Comparison of ENCODE assay signal across 18 cellular contexts in genomic region chr7:134153493-134154093, GRCh38. TPM values are rescaled to one million over a fixed set of nuclear protein-coding genes. Genes with fewer than 3 reads are reported as not detected.
DNase-seq lines count a peak whose midpoint lies in the region; TF ChIP-seq lines count a peak whose summit lies in the region.
"Had no signal": no experiment of that assay in that cellular context is flagged by ENCODE, and none has a peak within 500 bp of the region (broad histone marks: within the 10 kb centered on the region; RNA-seq: fewer than 3 reads in every experiment).

No MANE protein-coding gene starts in this region.

- H3K36me3 ChIP-seq in HUES64 (ENCODE audit: insufficient read depth, low read length), result no peaks in the 10 kb centered on the region
- no peaks in the 10 kb centered on the region for H3K36me3 ChIP-seq in trophoblast cell (ENCODE audit: control insufficient read depth in 1 of 2, insufficient read depth in 2 of 2, low read length in 2 of 2)
- H3K36me3 ChIP-seq in SJCRH30, result no peaks in the 10 kb centered on the region

- H3K9me3 ChIP-seq in HUES64 (ENCODE audit: insufficient read depth, low read depth, low read length) (0 out of 2 replicates have a peak, but pooled peaks cover 3% of the 10 kb centered on the region), trophoblast cell (ENCODE audit: insufficient read depth, low read depth, low read length) (no peaks in the 10 kb centered on the region), SJCRH30 (replicated peaks) (no peaks in the 10 kb centered on the region)

- no peak overlapping the region for H2AK5ac ChIP-seq in trophoblast cell (ENCODE audit: low read length)

- no peak overlapping the region for H3K4me3 ChIP-seq in HUES64 (ENCODE audit: low read length)
- no peak overlapping the region for H3K4me3 ChIP-seq in fibroblast of villous mesenchyme (ENCODE audit: low read depth, low read length)
- H3K4me3 ChIP-seq in trophoblast cell (ENCODE audit: low read depth, low read length), result no peak overlapping the region
- no peak overlapping the region for H3K4me3 ChIP-seq in SJCRH30

- no peak for TF ChIP-seq CTCF in fibroblast of villous mesenchyme (IDR thresholded peaks at IDR 0.05; ENCODE audit: insufficient read depth, low read depth, low read length)

- H2BK120ac ChIP-seq in trophoblast cell (ENCODE audit: insufficient read depth, low read length, poor library complexity), result no peak overlapping the region

- H3K4me1 ChIP-seq in HUES64 (ENCODE audit: insufficient read depth, low read length) (peaks cover 39% of the 10 kb centered on the region), trophoblast cell (ENCODE audit: control insufficient read depth in 1 of 2, insufficient read depth in 2 of 2, low read length in 2 of 2) (no peaks in the 10 kb centered on the region), SJCRH30 (no peaks in the 10 kb centered on the region)

- peak overlapping the region; percentile 34 for H3K27ac ChIP-seq in HUES64 (ENCODE audit: low read depth, low read length)
- H3K27ac ChIP-seq in trophoblast cell (ENCODE audit: low read depth, low read length), result no peak overlapping the region
- H3K27ac ChIP-seq in SJCRH30, result no peak overlapping the region
- H3K27ac ChIP-seq: HL-60, RWPE1 had no signal

- no peaks in the 10 kb centered on the region for H3K79me2 ChIP-seq in trophoblast cell (ENCODE audit: control insufficient read depth, insufficient read depth, low read length, poor library complexity)

- H2BK5ac ChIP-seq in trophoblast cell (ENCODE audit: low read depth, low read length, poor library complexity), result no peak overlapping the region

- H4K91ac ChIP-seq in trophoblast cell (ENCODE audit: low read depth, low read length), result no peak overlapping the region

- no peak overlapping the region for H3K14ac ChIP-seq in trophoblast cell (ENCODE audit: low read length)

- no peak overlapping the region for H4K8ac ChIP-seq in trophoblast cell (ENCODE audit: low read depth, low read length)

- no peak overlapping the region for H3K4ac ChIP-seq in trophoblast cell (ENCODE audit: low read depth, low read length)

- H3K9ac ChIP-seq in HUES64 (ENCODE audit: low read depth, low read length) (no peak overlapping the region), trophoblast cell (ENCODE audit: low read length) (no peak overlapping the region)

- no peak overlapping the region for H3K23ac ChIP-seq in trophoblast cell (ENCODE audit: low read length)

- DNase-seq in DMS53 treated with DMSO at 0.1 percent for 48 hours (lab: John Stamatoyannopoulos, UW; ENCODE audit: unreplicated experiment), result peak; percentile 89
- peak; percentile 6 for DNase-seq in fibroblast of villous mesenchyme (ENCODE audit: low read depth)
- DNase-seq in trophoblast cell, result peak; percentile 22 to 95
- no peak for DNase-seq in SJCRH30
- no peak for DNase-seq in NCI-H748 (lab: John Stamatoyannopoulos, UW; ENCODE audit: unreplicated experiment)
- no peak for DNase-seq in SIG-M5 (lab: John Stamatoyannopoulos, UW)
- DNase-seq in D341Med (ENCODE audit: low spot score), result no peak
- DNase-seq: CD8-positive, alpha-beta T cell; KG1; NCI-H1048; NCI-H146; NCI-H345; NCI-H526 treated with DMSO at 0.1 percent for 48 hours had no signal

- H3K27me3 ChIP-seq in HUES64 (ENCODE audit: insufficient read depth, low read length) (no peaks in the 10 kb centered on the region), trophoblast cell (ENCODE audit: insufficient read depth, low read length) (no peaks in the 10 kb centered on the region), SJCRH30 (no peaks in the 10 kb centered on the region; the same call in 1 of the 2 replicates)

- H3K18ac ChIP-seq in trophoblast cell (ENCODE audit: low read length), result no peak overlapping the region

- H2BK12ac ChIP-seq in trophoblast cell (ENCODE audit: low read length), result no peak overlapping the region

- WGBS in HUES64, result 82% methylated on average over 3 of the region's 3 CpGs
- no CpG with 5 or more reads among the region's 3 CpGs for WGBS in trophoblast cell (ENCODE audit: extremely low coverage, insufficient coverage, insufficient read length)

- no peak overlapping the region for H4K12ac ChIP-seq in trophoblast cell (ENCODE audit: low read depth, low read length)

- no peak overlapping the region for H2AFZ ChIP-seq in trophoblast cell (ENCODE audit: insufficient read depth, low read length, poor library complexity)

- no peaks in the 10 kb centered on the region for H3K79me1 ChIP-seq in trophoblast cell (ENCODE audit: low read length)

- H3K4me2 ChIP-seq in trophoblast cell (ENCODE audit: low read length), result no peak overlapping the region

RNA-seq across cellular contexts. Expression of gene LRGUK, which starts 26.5 kb away (rescaled TPM):
- 0.95 TPM for polyA plus RNA-seq in HUES64 (2013, experiment 1 of 2)
- 1.1 TPM for polyA plus RNA-seq in HUES64 (2013, experiment 2 of 2)
- 0.32 and 0.43 TPM in 2 replicates for total RNA-seq in fibroblast of villous mesenchyme
- 0.17 and 0.18 TPM in 2 replicates for polyA plus RNA-seq in trophoblast cell (2013)
- total RNA-seq in SJCRH30 (2014; rRNA removed; shearing (Covaris generic)), result 0.04 and 0.25 TPM in 2 replicates
- total RNA-seq: M059J had no signal
- polyA plus RNA-seq: BJ had no signal

Comparison
In these comparisons a context has a peak if more than half of its experiments do, and no peak if none do; other contexts are left out.
1. DNase-seq: peak in DMS53 treated with DMSO at 0.1 percent for 48 hours (single experiment), fibroblast of villous mesenchyme (single experiment) and trophoblast cell (2 of 2); none in SJCRH30 (0 of 2), NCI-H748 (single experiment), SIG-M5 (single experiment) and D341Med (single experiment).